1 cellular context compared by ENCODE assay signal in the genomic region with DNA sequence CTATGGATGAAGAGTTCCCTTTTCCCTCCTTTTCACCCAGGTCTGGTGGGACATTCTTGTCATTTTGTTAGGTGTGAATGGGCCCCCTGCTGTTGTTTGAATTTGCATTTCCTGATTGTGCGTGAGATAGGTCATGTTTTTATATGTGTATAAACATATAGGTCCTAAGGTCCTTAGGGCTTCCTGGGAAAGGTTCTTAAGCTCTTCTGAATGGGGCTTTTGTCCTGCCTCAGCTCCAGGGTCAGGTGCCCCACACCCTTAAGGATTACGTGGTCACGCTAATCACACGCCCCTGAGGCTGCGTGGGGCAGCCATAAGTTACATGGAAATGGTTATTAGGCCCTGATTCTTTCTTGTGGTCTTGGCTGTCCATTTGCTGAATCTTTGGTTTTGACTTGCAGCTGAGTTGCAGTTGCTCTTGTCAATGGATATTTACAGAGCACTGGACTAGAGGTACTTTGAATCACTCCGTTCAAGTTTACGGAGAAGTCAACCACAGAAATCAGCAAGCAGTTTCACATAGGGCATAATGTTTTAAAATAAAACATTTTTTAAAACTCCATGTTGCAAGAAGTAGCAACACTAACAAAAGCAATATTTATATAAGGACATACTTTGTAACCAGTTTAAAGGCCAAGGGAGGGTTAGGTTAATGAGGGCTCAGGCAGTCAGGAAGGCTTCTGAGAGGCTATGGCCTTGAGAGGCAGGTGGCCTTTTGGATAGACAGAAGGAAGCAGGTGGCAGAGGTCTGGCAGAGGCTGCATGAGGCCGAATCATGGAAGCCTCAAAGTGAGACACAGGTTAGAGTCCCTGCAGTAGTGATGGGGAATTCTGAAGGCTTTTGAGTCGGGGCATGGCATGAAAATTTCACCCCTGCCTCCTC.
TF ChIP-seq lines count a peak whose summit lies in the region.

No MANE protein-coding gene starts in this region.

TF ChIP-seq in H1, 55 proteins besides CTCF, POLR2A, EP300 and RAD21:
- no peak for TF ChIP-seq BACH1 (IDR thresholded peaks at IDR 0.05; ENCODE audit: low read length)
- TF ChIP-seq, protein P1, sequence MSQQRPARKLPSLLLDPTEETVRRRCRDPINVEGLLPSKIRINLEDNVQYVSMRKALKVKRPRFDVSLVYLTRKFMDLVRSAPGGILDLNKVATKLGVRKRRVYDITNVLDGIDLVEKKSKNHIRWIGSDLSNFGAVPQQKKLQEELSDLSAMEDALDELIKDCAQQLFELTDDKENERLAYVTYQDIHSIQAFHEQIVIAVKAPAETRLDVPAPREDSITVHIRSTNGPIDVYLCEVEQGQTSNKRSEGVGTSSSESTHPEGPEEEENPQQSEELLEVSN (IDR thresholded peaks at IDR 0.05), result 0 out of 2 replicates have a peak, but pooled peaks have one; percentile 15
TF ChIP-seq in H1: peak in this region for 1.
